8 cellular contexts compared by ENCODE assay signal in genomic region chr16:71895679-71896385, GRCh38. TPM values are rescaled to one million over a fixed set of nuclear protein-coding genes. Genes with fewer than 3 reads are reported as not detected.
DNase-seq lines count a peak whose midpoint lies in the region; ATAC-seq and TF ChIP-seq lines count a peak whose summit lies in the region.

No MANE protein-coding gene starts in this region.

- peak; percentile 32 for ATAC-seq in activated T-helper 17 cell treated with anti-CD3 and anti-CD28 coated beads, Interleukin-2, amount 50 U/mL, for 72 hours (replicated peaks)
- ATAC-seq in omental fat pad (ENCODE audit: low FRiP score), result peak; percentile 53

- H3K9me3 ChIP-seq in GM23248 (ENCODE audit: low read depth), result no peaks in the 10 kb centered on the region

- H3K79me2 ChIP-seq in GM23248 (ENCODE audit: insufficient read depth) (peaks cover 54% of the 10 kb centered on the region), KMS-11 (ENCODE audit: insufficient read depth, low read depth) (peaks cover 55% of the 10 kb centered on the region)

- in situ Hi-C loops in GM23248 (cut with MboI), result no loop called here

- H3K27ac ChIP-seq in GM23248, result peak overlapping the region; percentile 91
- peak overlapping the region; percentile 91 for H3K27ac ChIP-seq in KMS-11

- H3K4me3 Mint-ChIP-seq in activated T-helper 17 cell treated with anti-CD3 and anti-CD28 coated beads, Interleukin-2, amount 50 U/mL, for 72 hours, result peak overlapping the region; percentile 92
- H3K4me3 Mint-ChIP-seq in glutamatergic neuron (ENCODE audit: unreplicated experiment), result peak overlapping the region; percentile 96

- H3K4me1 ChIP-seq in GM23248 (ENCODE audit: insufficient read depth) (peaks cover 8% of the 10 kb centered on the region; the same call in 1 of the 2 replicates), KMS-11 (ENCODE audit: low read depth, poor library complexity, severe bottlenecking) (peaks cover 19% of the 10 kb centered on the region)

- 0 to 1% methylated on average over 44 of the region's 44 CpGs for WGBS in GM23248 (ENCODE audit: low coverage in 1 of 2, low lambda C conversion rate in 2 of 2, missing lambda C conversion rate in 2 of 2), 2 experiments

- H3K27me3 ChIP-seq in GM23248 (replicated peaks; ENCODE audit: insufficient read depth) (no peaks in the 10 kb centered on the region), KMS-11 (ENCODE audit: insufficient read depth, low read depth) (no peaks in the 10 kb centered on the region)

- H3K4me3 ChIP-seq in GM23248 (peak overlapping the region; percentile 90), KMS-11 (IDR thresholded peaks at IDR 0.05; ENCODE audit: insufficient read depth, low read depth, low read length) (no peak overlapping the region)

- H3K36me3 ChIP-seq in GM23248 (ENCODE audit: low read depth), result no peaks in the 10 kb centered on the region
- no peaks in the 10 kb centered on the region for H3K36me3 ChIP-seq in KMS-11 (ENCODE audit: insufficient read depth)

- no peaks in the 10 kb centered on the region for H3K9me3 Mint-ChIP-seq in activated T-helper 17 cell treated with anti-CD3 and anti-CD28 coated beads, Interleukin-2, amount 50 U/mL, for 72 hours
- H3K9me3 Mint-ChIP-seq in glutamatergic neuron (ENCODE audit: unreplicated experiment), result peaks cover 12% of the 10 kb centered on the region

- peak overlapping the region; percentile 69 for H2AFZ ChIP-seq in GM23248
- peak overlapping the region; percentile 98 for H2AFZ ChIP-seq in KMS-11 (ENCODE audit: low read depth)

- H3K9ac ChIP-seq in GM23248 (peak overlapping the region; percentile 98), KMS-11 (peak overlapping the region; percentile 92)

- peaks cover 10% of the 10 kb centered on the region for H3K4me1 Mint-ChIP-seq in activated T-helper 17 cell treated with anti-CD3 and anti-CD28 coated beads, Interleukin-2, amount 50 U/mL, for 72 hours
- H3K4me1 Mint-ChIP-seq in glutamatergic neuron (ENCODE audit: low read depth, unreplicated experiment), result peaks cover 6% of the 10 kb centered on the region

- H3K9me2 ChIP-seq in GM23248 (ENCODE audit: insufficient read depth), result no peaks in the 10 kb centered on the region

- H3K27ac Mint-ChIP-seq in activated T-helper 17 cell treated with anti-CD3 and anti-CD28 coated beads, Interleukin-2, amount 50 U/mL, for 72 hours, result peak overlapping the region; percentile 96
- H3K27ac Mint-ChIP-seq in glutamatergic neuron (ENCODE audit: unreplicated experiment), result peak overlapping the region; percentile 99

- peak overlapping the region; percentile 96 for H3K4me2 ChIP-seq in GM23248 (ENCODE audit: unreplicated experiment)
- H3K4me2 ChIP-seq in KMS-11, result peak overlapping the region; percentile 96

- DNase-seq in DMS79 treated with DMSO at 0.1 percent for 48 hours (lab: John Stamatoyannopoulos, UW) (peak; percentile 2), DMS79 (lab: John Stamatoyannopoulos, UW) (no peak), GM23248 (peak; percentile 68), glutamatergic neuron (peak; percentile 56), omental fat pad (ENCODE audit: low spot score) (no peak)
- no peak for DNase-seq in activated effector memory CD4-positive, alpha-beta T cell treated with Interleukin-2 at 50 U/mL for 16 hours

- TF ChIP-seq CTCF in KMS-11 (conservative IDR thresholded peaks at IDR 0.05; ENCODE audit: low read depth, low read length) (no peak), glutamatergic neuron (IDR thresholded peaks at IDR 0.05; ENCODE audit: partially characterized antibody, unreplicated experiment) (no peak), omental fat pad (IDR thresholded peaks at IDR 0.05) (no peak)

- peaks cover 51% of the 10 kb centered on the region for H3K36me3 Mint-ChIP-seq in activated T-helper 17 cell treated with anti-CD3 and anti-CD28 coated beads, Interleukin-2, amount 50 U/mL, for 72 hours (ENCODE audit: low read depth)
- no peaks in the 10 kb centered on the region for H3K36me3 Mint-ChIP-seq in glutamatergic neuron (ENCODE audit: unreplicated experiment)

- H4K20me1 ChIP-seq in GM23248 (ENCODE audit: insufficient read depth), result peaks cover 8% of the 10 kb centered on the region; the same call in 1 of the 2 replicates
- peaks cover 5% of the 10 kb centered on the region for H4K20me1 ChIP-seq in KMS-11 (ENCODE audit: insufficient read depth)

- no peaks in the 10 kb centered on the region for H3K27me3 Mint-ChIP-seq in activated T-helper 17 cell treated with anti-CD3 and anti-CD28 coated beads, Interleukin-2, amount 50 U/mL, for 72 hours
- H3K27me3 Mint-ChIP-seq in glutamatergic neuron (ENCODE audit: unreplicated experiment), result peaks cover 13% of the 10 kb centered on the region

- H3F3A ChIP-seq in GM23248 (ENCODE audit: insufficient read depth), result peaks cover 13% of the 10 kb centered on the region

RNA-seq across cellular contexts. Expression of gene IST1, which starts 0.5 kb away (rescaled TPM):
- total RNA-seq in GM23248 (2014; rRNA removed; shearing (Covaris generic)), result 149 and 175 TPM in 2 replicates
- 102 and 113 TPM in 2 replicates for polyA plus RNA-seq in GM23248 (2016; fragmentation: Nextera tagmentation; extraction: Ambion mirVana)
- total RNA-seq in activated T-helper 17 cell treated with anti-CD3 and anti-CD28 coated beads, Interleukin-2, amount 50 U/mL, for 72 hours, result 100 to 1,000 TPM; 159 to 217 TPM
- 271 TPM for total RNA-seq in glutamatergic neuron (ENCODE audit: unreplicated experiment)
- total RNA-seq in omental fat pad, result 100 to 1,000 TPM; 229 to 249 (median 230) TPM

RNA-seq across cellular contexts. Expression of gene ZNF821, which starts 11.8 kb away (rescaled TPM):
- 17.8 and 21.4 TPM in 2 replicates for total RNA-seq in GM23248 (2014; rRNA removed; shearing (Covaris generic))
- polyA plus RNA-seq in GM23248 (2016; fragmentation: Nextera tagmentation; extraction: Ambion mirVana), result 5.7 and 6.3 TPM in 2 replicates
- total RNA-seq in activated T-helper 17 cell treated with anti-CD3 and anti-CD28 coated beads, Interleukin-2, amount 50 U/mL, for 72 hours, result 10 to 100 TPM in 1 of 2 donors, 1 to 10 TPM in 1; 6.3 to 12.2 TPM
- total RNA-seq in glutamatergic neuron (ENCODE audit: unreplicated experiment), result 40.9 TPM
- total RNA-seq in omental fat pad, result 10 to 100 TPM in 1 of 4 donors, 1 to 10 TPM in 3; 1.3 to 10.1 (median 4.4) TPM

RNA-seq across cellular contexts. Expression of gene ATXN1L, which starts 50.1 kb away (rescaled TPM):
- total RNA-seq in GM23248 (2014; rRNA removed; shearing (Covaris generic)), result 10.2 and 12.6 TPM in 2 replicates
- polyA plus RNA-seq in GM23248 (2016; fragmentation: Nextera tagmentation; extraction: Ambion mirVana), result 6.2 and 6.8 TPM in 2 replicates
- 10 to 100 TPM; 18.2 to 27.3 TPM for total RNA-seq in activated T-helper 17 cell treated with anti-CD3 and anti-CD28 coated beads, Interleukin-2, amount 50 U/mL, for 72 hours
- total RNA-seq in glutamatergic neuron (ENCODE audit: unreplicated experiment) (27.6 TPM), omental fat pad (10 to 100 TPM; 30.6 to 43.1 (median 37.0) TPM)

Comparison
In these comparisons a context has a peak if more than half of its experiments do, and no peak if none do; other contexts are left out.
1. DNase-seq: peak in DMS79 treated with DMSO at 0.1 percent for 48 hours (single experiment), GM23248 (single experiment) and glutamatergic neuron (single experiment); none in DMS79 (single experiment), omental fat pad (single experiment) and activated effector memory CD4-positive, alpha-beta T cell treated with Interleukin-2 at 50 U/mL for 16 hours (single experiment).